In the genomic region with DNA sequence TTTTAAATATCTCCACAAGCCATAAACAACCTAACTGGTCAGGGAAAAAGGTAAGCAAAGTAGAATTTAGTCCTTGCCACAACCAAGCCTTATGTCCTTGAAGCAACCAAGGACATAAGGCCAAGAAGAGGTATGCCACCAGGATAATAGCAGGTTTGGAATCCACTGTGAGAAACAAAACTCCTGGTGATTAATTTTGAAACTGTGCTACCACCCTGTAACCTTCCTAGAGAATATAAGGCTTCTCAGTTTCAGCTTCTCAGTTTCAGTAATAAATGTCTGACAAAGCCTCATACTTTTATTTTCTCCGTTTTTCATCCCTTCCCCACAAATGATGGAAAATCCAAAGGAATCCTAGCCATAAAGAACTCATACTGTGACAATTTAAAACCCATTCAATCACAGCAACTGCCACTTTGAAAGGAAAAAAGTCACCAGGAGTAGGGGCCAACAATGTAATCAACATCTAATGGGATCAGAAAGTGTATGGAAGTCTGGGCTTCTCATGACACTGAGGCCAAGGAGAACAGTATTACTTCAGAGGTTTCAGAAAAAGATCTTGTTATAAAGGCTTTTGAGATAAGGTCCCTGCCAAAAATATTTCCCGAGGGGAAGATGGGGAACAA, we compare ENCODE assay signal across 11 cellular contexts.
DNase-seq lines count a peak whose midpoint lies in the region; ATAC-seq and TF ChIP-seq lines count a peak whose summit lies in the region.
"Had no signal": no experiment of that assay in that cellular context is flagged by ENCODE, and none has a peak within 500 bp of the region (broad histone marks: within the 10 kb centered on the region; RNA-seq: fewer than 3 reads in every experiment).

No MANE protein-coding gene starts in this region.

- H3K27ac Mint-ChIP-seq in type B pancreatic cell = no peak overlapping the region

- H3K9me3 ChIP-seq in right atrium auricular region (no peaks in the 10 kb centered on the region), spleen (no peaks in the 10 kb centered on the region)

- intact Hi-C loops in spleen (cut with DNase I; ENCODE audit: low total_unique reads) = no loop called here

- H3K27me3 ChIP-seq in right atrium auricular region = no peaks in the 10 kb centered on the region
- H3K27me3 ChIP-seq in spleen (replicated peaks in 1 of 7) = no peaks in the 10 kb centered on the region
- no peaks in the 10 kb centered on the region for H3K27me3 ChIP-seq in H7 (ENCODE audit: control insufficient read depth, insufficient read depth, low read length)

- no peak for TF ChIP-seq CTCF in right atrium auricular region (IDR thresholded peaks at IDR 0.05)
- no peak for TF ChIP-seq CTCF in spleen (IDR thresholded peaks at IDR 0.05 in 8 of 11, conservative IDR thresholded peaks at IDR 0.05 in 3 of 11)
- no peak for TF ChIP-seq CTCF in type B pancreatic cell (conservative IDR thresholded peaks at IDR 0.05)

- H3K4me1 Mint-ChIP-seq in type B pancreatic cell (ENCODE audit: unreplicated experiment) = peaks cover 34% of the 10 kb centered on the region

- TF ChIP-seq POLR2A in spleen (IDR thresholded peaks at IDR 0.05) = no peak

- peaks cover 12% of the 10 kb centered on the region for H3K36me3 Mint-ChIP-seq in type B pancreatic cell

- H3K36me3 ChIP-seq in right atrium auricular region (no peaks in the 10 kb centered on the region), spleen (no peaks in the 10 kb centered on the region), H7 (replicated peaks; ENCODE audit: control insufficient read depth, insufficient read depth, low read length) (no peaks in the 10 kb centered on the region)

- H3K4me1 ChIP-seq in right atrium auricular region = peaks cover 0 to 69% of the 10 kb centered on the region in 2 donors
- peaks cover 0 to 6% (median under 1%) of the 10 kb centered on the region in 6 donors for H3K4me1 ChIP-seq in spleen

- H3K27me3 Mint-ChIP-seq in type B pancreatic cell = no peaks in the 10 kb centered on the region

- no peak overlapping the region for H3K4me3 ChIP-seq in right atrium auricular region
- H3K4me3 ChIP-seq in spleen = no peak overlapping the region
- no peak overlapping the region for H3K4me3 ChIP-seq in H7 (ENCODE audit: insufficient read depth, low read depth, low read length)

- no peak overlapping the region for H3K4me3 Mint-ChIP-seq in type B pancreatic cell
- H3K4me3 Mint-ChIP-seq: CD4-positive, alpha-beta memory T cell had no signal

- H3K27ac ChIP-seq in right atrium auricular region (peak overlapping the region; percentile 75 to 76), spleen (peak overlapping the region in 7 of 8 donors; percentile 42 to 71 (median 59))

- H3K9me3 Mint-ChIP-seq in type B pancreatic cell = peaks cover 14% of the 10 kb centered on the region
- H3K9me3 Mint-ChIP-seq: CD4-positive, alpha-beta memory T cell had no signal

- DNase-seq in NCI-H82 treated with DMSO at 0.1 percent for 48 hours (lab: John Stamatoyannopoulos, UW; ENCODE audit: unreplicated experiment) = peak; percentile 14
- DNase-seq in right atrium auricular region (ENCODE audit: low spot score) = no peak
- no peak for DNase-seq in spleen
- DNase-seq in stimulated activated CD4-positive, alpha-beta T cell treated with anti-CD3 and anti-CD28 coated beads, Interleukin-4, amount 100 ng/mL, for 24 hours = no peak
- DNase-seq in H7 = no peak
- no peak for DNase-seq in type B pancreatic cell (ENCODE audit: extremely low spot score, unreplicated experiment)
- DNase-seq: CD4-positive, alpha-beta memory T cell; NCI-H2029; stimulated activated CD4-positive, alpha-beta T cell treated with anti-CD3 and anti-CD28 coated beads, Interleukin-1b, Interleukin-23, amount 100 ng/mL, for 48 hours had no signal

- ATAC-seq in GM21526 (IDR thresholded peaks at IDR 0.05; ENCODE audit: low FRiP score, unreplicated experiment) = peak; percentile 50
- ATAC-seq in HG02759 (IDR thresholded peaks at IDR 0.05; ENCODE audit: unreplicated experiment) = no peak

- 63 to 76% (median 70%) methylated on average over 2 of the region's 2 CpGs for WGBS in spleen, 5 donors
